Comparison of ENCODE assay signal across 8 cellular contexts in genomic region chr15:40694706-40695468, GRCh38. TPM values are rescaled to one million over a fixed set of nuclear protein-coding genes. Genes with fewer than 3 reads are reported as not detected.
DNase-seq lines count a peak whose midpoint lies in the region; ATAC-seq and TF ChIP-seq lines count a peak whose summit lies in the region.

RAD51 (plus strand) TSS chr15:40695174; CDS start chr15:40698759, 3,585 bp downstream.

- peak within 1 kb of the TSS; percentile 95 for H3K4me3 ChIP-seq in fibroblast of mammary gland (ENCODE audit: control insufficient read depth, low read depth, low read length)

- peak within 1 kb of the TSS; percentile 93 for H3K4me3 Mint-ChIP-seq in activated T-helper 17 cell treated with anti-CD3 and anti-CD28 coated beads, Interleukin-2, amount 50 U/mL, for 72 hours
- H3K4me3 Mint-ChIP-seq in naive thymus-derived CD8-positive, alpha-beta T cell = peak within 1 kb of the TSS; percentile 94 to 100 (median 99)
- peak within 1 kb of the TSS; percentile 96 for H3K4me3 Mint-ChIP-seq in stimulated activated naive B cell treated with anti-CD40 and anti-IgM and Interleukin-4, amounts not matched to agents 10 μg/mL and 1 μg/mL and 100 μg/mL, for 72 hours

- peak; percentile 97 for ATAC-seq in activated T-helper 17 cell treated with anti-CD3 and anti-CD28 coated beads, Interleukin-2, amount 50 U/mL, for 72 hours (replicated peaks)
- ATAC-seq in naive thymus-derived CD8-positive, alpha-beta T cell = peak; percentile 90 to 93
- ATAC-seq in stimulated activated naive B cell treated with anti-CD40 and anti-IgM and Interleukin-4, amounts not matched to agents 10 μg/mL and 1 μg/mL and 100 μg/mL, for 72 hours (replicated peaks) = peak; percentile 91 to 92

- DNase-seq in EL = peak; percentile 95
- DNase-seq in H4 (ENCODE audit: low spot score) = peak; percentile 93
- DNase-seq in LoVo (ENCODE audit: low spot score) = peak; percentile 97
- peak; percentile 97 for DNase-seq in RWPE1 (ENCODE audit: low spot score)
- DNase-seq in fibroblast of mammary gland (ENCODE audit: low read depth) = peak; percentile 92
- peak; percentile 84 to 96 (median 90) for DNase-seq in naive thymus-derived CD8-positive, alpha-beta T cell
- DNase-seq in stimulated activated naive B cell treated with anti-CD40 and anti-IgM and Interleukin-4, amounts not matched to agents 10 μg/mL and 1 μg/mL and 100 μg/mL, for 72 hours = peak; percentile 94

- H3K27me3 Mint-ChIP-seq in activated T-helper 17 cell treated with anti-CD3 and anti-CD28 coated beads, Interleukin-2, amount 50 U/mL, for 72 hours = no peaks in the 10 kb centered on the region
- no peaks in the 10 kb centered on the region for H3K27me3 Mint-ChIP-seq in naive thymus-derived CD8-positive, alpha-beta T cell
- H3K27me3 Mint-ChIP-seq in stimulated activated naive B cell treated with anti-CD40 and anti-IgM and Interleukin-4, amounts not matched to agents 10 μg/mL and 1 μg/mL and 100 μg/mL, for 72 hours = no peaks in the 10 kb centered on the region

- no peaks in the 10 kb centered on the region for H3K9me3 Mint-ChIP-seq in activated T-helper 17 cell treated with anti-CD3 and anti-CD28 coated beads, Interleukin-2, amount 50 U/mL, for 72 hours
- H3K9me3 Mint-ChIP-seq in naive thymus-derived CD8-positive, alpha-beta T cell = no peaks in the 10 kb centered on the region
- no peaks in the 10 kb centered on the region for H3K9me3 Mint-ChIP-seq in stimulated activated naive B cell treated with anti-CD40 and anti-IgM and Interleukin-4, amounts not matched to agents 10 μg/mL and 1 μg/mL and 100 μg/mL, for 72 hours

- peaks cover 15% of the 10 kb centered on the region for H3K4me1 Mint-ChIP-seq in activated T-helper 17 cell treated with anti-CD3 and anti-CD28 coated beads, Interleukin-2, amount 50 U/mL, for 72 hours
- H3K4me1 Mint-ChIP-seq in naive thymus-derived CD8-positive, alpha-beta T cell = peaks cover 12 to 31% (median 26%) of the 10 kb centered on the region in 4 donors
- peaks cover 10 to 11% of the 10 kb centered on the region in 2 donors for H3K4me1 Mint-ChIP-seq in stimulated activated naive B cell treated with anti-CD40 and anti-IgM and Interleukin-4, amounts not matched to agents 10 μg/mL and 1 μg/mL and 100 μg/mL, for 72 hours

- CTCF ChIA-PET in RWPE1 (lab: Yijun Ruan, JAX) = interaction anchor here (0.6 to 1.0 kb wide), 4 partner anchors 11 to 89 kb away, joined by 3 to 4 read pairs (median 3); no protein-coding TSS in a partner anchor

- no peak for TF ChIP-seq CTCF in RWPE1 (conservative IDR thresholded peaks at IDR 0.05; ENCODE audit: low read depth)
- TF ChIP-seq CTCF in fibroblast of mammary gland (conservative IDR thresholded peaks at IDR 0.05; ENCODE audit: control insufficient read depth, insufficient read depth, low read depth, low read length) = no peak

- POLR2A ChIA-PET in RWPE1 (lab: Yijun Ruan, JAX; ENCODE audit: low non-redundant PET) = interaction anchor here (0.7 kb wide), 1 partner anchor 34 kb away, joined by 3 read pairs; no protein-coding TSS in a partner anchor
- POLR2A ChIA-PET in naive thymus-derived CD8-positive, alpha-beta T cell (lab: Charles Lee) = interaction anchor here (0.7 to 2.9 kb wide), 20 partner anchors 8 to 200 kb away, joined by 3 to 24 read pairs (median 4); partner anchors contain the start of genes C15orf62, CCDC32, DNAJC17 and GCHFR

- peak within 1 kb of the TSS; percentile 98 for H3K27ac ChIP-seq in RWPE1

- H3K36me3 Mint-ChIP-seq in activated T-helper 17 cell treated with anti-CD3 and anti-CD28 coated beads, Interleukin-2, amount 50 U/mL, for 72 hours (ENCODE audit: low read depth) = peaks cover 71% of the 10 kb centered on the region
- peaks cover 0 to 7% (median 3%) of the 10 kb centered on the region in 3 donors for H3K36me3 Mint-ChIP-seq in naive thymus-derived CD8-positive, alpha-beta T cell
- H3K36me3 Mint-ChIP-seq in stimulated activated naive B cell treated with anti-CD40 and anti-IgM and Interleukin-4, amounts not matched to agents 10 μg/mL and 1 μg/mL and 100 μg/mL, for 72 hours = peaks cover 6 to 12% of the 10 kb centered on the region in 2 donors

- H3K27ac Mint-ChIP-seq in activated T-helper 17 cell treated with anti-CD3 and anti-CD28 coated beads, Interleukin-2, amount 50 U/mL, for 72 hours = peak within 1 kb of the TSS; percentile 98
- H3K27ac Mint-ChIP-seq in naive thymus-derived CD8-positive, alpha-beta T cell = peak within 1 kb of the TSS; percentile 95 to 100 (median 99)
- peak within 1 kb of the TSS; percentile 97 for H3K27ac Mint-ChIP-seq in stimulated activated naive B cell treated with anti-CD40 and anti-IgM and Interleukin-4, amounts not matched to agents 10 μg/mL and 1 μg/mL and 100 μg/mL, for 72 hours

RNA-seq across cellular contexts. Expression of gene RAD51, which starts in this region (rescaled TPM):
- total RNA-seq in H4 (2014; rRNA removed; shearing (Covaris generic)) = 8.5 and 13.5 TPM in 2 replicates
- total RNA-seq in activated T-helper 17 cell treated with anti-CD3 and anti-CD28 coated beads, Interleukin-2, amount 50 U/mL, for 72 hours = 10 to 100 TPM; 40.1 to 61.4 TPM
- total RNA-seq in naive thymus-derived CD8-positive, alpha-beta T cell = 1 to 10 TPM in 1 of 2 experiments, under 1 TPM in 1; 0.69 to 1.1 TPM
- polyA plus RNA-seq in naive thymus-derived CD8-positive, alpha-beta T cell = under 1 TPM in 1 of 3 donors, not detected in 2; 0.46 TPM

Comparison
In these comparisons a context has a peak if more than half of its experiments do, and no peak if none do; other contexts are left out.
1. Peak in every context shown above with its lines: DNase-seq, ATAC-seq, H3K4me3 ChIP-seq and H3K27ac ChIP-seq.